ENCODE assay signal across 19 cellular contexts in genomic region chr12:93823616-93824410, GRCh38.
DNase-seq lines count a peak whose midpoint lies in the region; ATAC-seq, FAIRE-seq and TF ChIP-seq lines count a peak whose summit lies in the region.
"Had no signal": no experiment of that assay in that cellular context is flagged by ENCODE, and none has a peak within 500 bp of the region (broad histone marks: within the 10 kb centered on the region; RNA-seq: fewer than 3 reads in every experiment).

No MANE protein-coding gene starts in this region.

- no peak for TF ChIP-seq CTCF in A549 (IDR thresholded peaks at IDR 0.05)
- TF ChIP-seq CTCF in fibroblast of villous mesenchyme (IDR thresholded peaks at IDR 0.05; ENCODE audit: insufficient read depth, low read depth, low read length), result no peak
- TF ChIP-seq CTCF in neural progenitor cell (IDR thresholded peaks at IDR 0.05), result no peak
- no peak for TF ChIP-seq CTCF in tibial nerve (IDR thresholded peaks at IDR 0.05)

- H3K4me3 ChIP-seq in A549 (no peak overlapping the region), fibroblast of villous mesenchyme (ENCODE audit: low read depth, low read length) (no peak overlapping the region), neural progenitor cell (no peak overlapping the region), tibial nerve (no peak overlapping the region)
- H3K4me3 ChIP-seq: breast epithelium, gastrocnemius medialis, thoracic aorta had no signal

- no peaks in the 10 kb centered on the region for H4K20me1 ChIP-seq in neural progenitor cell (ENCODE audit: low read depth)

- no peaks in the 10 kb centered on the region for H3K36me3 Mint-ChIP-seq in neural progenitor cell
- H3K36me3 Mint-ChIP-seq in activated T-cell treated with anti-CD3 and anti-CD28 coated beads, Interleukin-2, amount 50 U/mL, for 24 hours (ENCODE audit: low read depth), result no peaks in the 10 kb centered on the region

- H3K27me3 Mint-ChIP-seq in neural progenitor cell (ENCODE audit: insufficient read depth, low read depth), result peaks cover 3% of the 10 kb centered on the region
- H3K27me3 Mint-ChIP-seq in activated T-cell treated with anti-CD3 and anti-CD28 coated beads, Interleukin-2, amount 50 U/mL, for 24 hours, result no peaks in the 10 kb centered on the region

- no peak for TF ChIP-seq RAD21 in A549 (conservative IDR thresholded peaks at IDR 0.05 in 1 of 2, IDR thresholded peaks at IDR 0.05 in 1 of 2)

- H3K4me2 ChIP-seq in A549, result peak overlapping the region; percentile 31
- H3K4me2 ChIP-seq in neural progenitor cell, result peak overlapping the region; percentile 7

- no peak for TF ChIP-seq EP300 in A549 (IDR thresholded peaks at IDR 0.05)
- no peak for TF ChIP-seq EP300 in tibial nerve (IDR thresholded peaks at IDR 0.05)

- H3K36me3 ChIP-seq in neural progenitor cell (no peaks in the 10 kb centered on the region), tibial nerve (no peaks in the 10 kb centered on the region)
- H3K36me3 ChIP-seq: breast epithelium, gastrocnemius medialis, thoracic aorta had no signal

- DNase-seq in A549 (ENCODE audit: low read depth in 1 of 2, low spot score in 1 of 2), result no peak
- peak; percentile 51 for DNase-seq in NCI-H2227 treated with DMSO at 0.1 percent for 48 hours (lab: John Stamatoyannopoulos, UW)
- peak; percentile 56 for DNase-seq in fibroblast of villous mesenchyme (ENCODE audit: low read depth)
- DNase-seq in neural progenitor cell (ENCODE audit: low spot score), result no peak
- no peak for DNase-seq in activated T-cell treated with anti-CD3 and anti-CD28 coated beads, Interleukin-2, amount 50 U/mL, for 24 hours
- no peak for DNase-seq in stimulated activated CD4-positive, alpha-beta T cell treated with anti-CD3 and anti-CD28 coated beads, Interleukin-12 subunit alpha, Interleukin-12 subunit beta, amount 100 ng/mL, for 4 hours
- no peak for DNase-seq in tibial nerve (ENCODE audit: low spot score in 2 of 2)
- DNase-seq: activated CD4-positive, CD25-positive, alpha-beta regulatory T cell treated with anti-CD3 and anti-CD28 coated beads, Interleukin-2, amount 50 U/mL, for 72 hours; activated naive CD4-positive, alpha-beta T cell treated with Interleukin-2 at 50 U/mL for 16 hours; COR-L47; gastrocnemius medialis; GF-D8; NCI-H2107; SHP77; stimulated activated CD4-positive, alpha-beta T cell treated with anti-CD3 and anti-CD28 coated beads, Interleukin-2, amount 100 ng/mL, for 48 hours; stimulated activated CD8-positive, alpha-beta memory T cell treated with anti-CD3 and anti-CD28 coated beads, Interleukin-4, amount 100 ng/mL, for 48 hours had no signal

- H3F3A ChIP-seq in neural progenitor cell (ENCODE audit: low read depth), result no peaks in the 10 kb centered on the region

- no peak overlapping the region for H3K4me3 Mint-ChIP-seq in neural progenitor cell
- H3K4me3 Mint-ChIP-seq in activated T-cell treated with anti-CD3 and anti-CD28 coated beads, Interleukin-2, amount 50 U/mL, for 24 hours, result no peak overlapping the region

- H3K27me3 ChIP-seq in neural progenitor cell, result no peaks in the 10 kb centered on the region
- no peaks in the 10 kb centered on the region for H3K27me3 ChIP-seq in tibial nerve
- H3K27me3 ChIP-seq: breast epithelium, gastrocnemius medialis had no signal

- no peaks in the 10 kb centered on the region for H3K9me3 ChIP-seq in A549
- H3K9me3 ChIP-seq in neural progenitor cell (ENCODE audit: low read depth), result no peaks in the 10 kb centered on the region
- no peaks in the 10 kb centered on the region for H3K9me3 ChIP-seq in tibial nerve
- H3K9me3 ChIP-seq: breast epithelium, gastrocnemius medialis, thoracic aorta had no signal

- no peak overlapping the region for H2AFZ ChIP-seq in neural progenitor cell (replicated peaks)

- no peak for FAIRE-seq in A549 (lab: Jason Lieb, UNC)

- peak overlapping the region in 1 of 2 experiments; percentile 61; a peak in 3 of 6 replicates for H3K27ac ChIP-seq in A549
- H3K27ac ChIP-seq in neural progenitor cell, result no peak overlapping the region
- H3K27ac ChIP-seq in tibial nerve, result peak overlapping the region in 2 of 4 donors; percentile 39 to 53
- H3K27ac ChIP-seq: thoracic aorta had no signal

- H3K9me3 Mint-ChIP-seq in neural progenitor cell, result no peaks in the 10 kb centered on the region
- H3K9me3 Mint-ChIP-seq in activated T-cell treated with anti-CD3 and anti-CD28 coated beads, Interleukin-2, amount 50 U/mL, for 24 hours, result no peaks in the 10 kb centered on the region

- peaks cover 4% of the 10 kb centered on the region for H3K4me1 Mint-ChIP-seq in neural progenitor cell
- H3K4me1 Mint-ChIP-seq in activated T-cell treated with anti-CD3 and anti-CD28 coated beads, Interleukin-2, amount 50 U/mL, for 24 hours (ENCODE audit: low read depth), result no peaks in the 10 kb centered on the region

- H3K4me1 ChIP-seq in A549, result peaks cover 18% of the 10 kb centered on the region; the same call in 2 of the 3 replicates
- H3K4me1 ChIP-seq in neural progenitor cell, result peaks cover 10% of the 10 kb centered on the region
- H3K4me1 ChIP-seq in tibial nerve, result peaks cover 0 to 82% (median 29%) of the 10 kb centered on the region in 4 donors

- no peak overlapping the region for H3K9ac ChIP-seq in neural progenitor cell

- TF ChIP-seq POLR2A in A549 (IDR thresholded peaks at IDR 0.05; ENCODE audit: low read length) (no peak), tibial nerve (IDR thresholded peaks at IDR 0.05) (no peak)

- CTCF ChIA-PET in A549 (lab: Yijun Ruan, JAX), result interaction anchor here (0.6 to 1.4 kb wide), 2 partner anchors 278 to 745 kb away, joined by 3 to 4 read pairs; no protein-coding TSS in a partner anchor

- ATAC-seq in A549, result peak in 1 of 2 experiments; percentile 36; a peak in 2 of 6 replicates
- no peak for ATAC-seq in HG02884 (IDR thresholded peaks at IDR 0.05; ENCODE audit: unreplicated experiment)

- no peak overlapping the region for H3K27ac Mint-ChIP-seq in neural progenitor cell
- no peak overlapping the region for H3K27ac Mint-ChIP-seq in activated T-cell treated with anti-CD3 and anti-CD28 coated beads, Interleukin-2, amount 50 U/mL, for 24 hours

- H3K79me2 ChIP-seq in neural progenitor cell (ENCODE audit: low read depth), result no peaks in the 10 kb centered on the region

- POLR2A ChIA-PET in A549 (lab: Yijun Ruan, JAX), result no interaction called here

- WGBS in A549 (ENCODE audit: missing lambda C conversion rate), result 91% methylated on average over 8 of the region's 8 CpGs
- 53 to 70% methylated on average over 8 of the region's 8 CpGs for WGBS in tibial nerve, 2 donors

TF ChIP-seq in A549, 52 proteins besides CTCF, POLR2A, EP300 and RAD21:
- TF ChIP-seq MAX (IDR thresholded peaks at IDR 0.05) (no peak), MAZ (IDR thresholded peaks at IDR 0.05; ENCODE audit: borderline replicate concordance, low read depth, low read length) (no peak), NR3C1 (IDR thresholded peaks at IDR 0.05) (no peak), PBX3 (IDR thresholded peaks at IDR 0.05) (no peak)

Comparison
In these comparisons a context has a peak if more than half of its experiments do, and no peak if none do; other contexts are left out.
1. DNase-seq: peak in NCI-H2227 treated with DMSO at 0.1 percent for 48 hours (single experiment) and fibroblast of villous mesenchyme (single experiment); none in A549 (0 of 2), neural progenitor cell (single experiment), activated T-cell treated with anti-CD3 and anti-CD28 coated beads, Interleukin-2, amount 50 U/mL, for 24 hours (single experiment), stimulated activated CD4-positive, alpha-beta T cell treated with anti-CD3 and anti-CD28 coated beads, Interleukin-12 subunit alpha, Interleukin-12 subunit beta, amount 100 ng/mL, for 4 hours (single experiment) and tibial nerve (0 of 2).